ENCODE assay signal across 1 cellular context in the genomic region with DNA sequence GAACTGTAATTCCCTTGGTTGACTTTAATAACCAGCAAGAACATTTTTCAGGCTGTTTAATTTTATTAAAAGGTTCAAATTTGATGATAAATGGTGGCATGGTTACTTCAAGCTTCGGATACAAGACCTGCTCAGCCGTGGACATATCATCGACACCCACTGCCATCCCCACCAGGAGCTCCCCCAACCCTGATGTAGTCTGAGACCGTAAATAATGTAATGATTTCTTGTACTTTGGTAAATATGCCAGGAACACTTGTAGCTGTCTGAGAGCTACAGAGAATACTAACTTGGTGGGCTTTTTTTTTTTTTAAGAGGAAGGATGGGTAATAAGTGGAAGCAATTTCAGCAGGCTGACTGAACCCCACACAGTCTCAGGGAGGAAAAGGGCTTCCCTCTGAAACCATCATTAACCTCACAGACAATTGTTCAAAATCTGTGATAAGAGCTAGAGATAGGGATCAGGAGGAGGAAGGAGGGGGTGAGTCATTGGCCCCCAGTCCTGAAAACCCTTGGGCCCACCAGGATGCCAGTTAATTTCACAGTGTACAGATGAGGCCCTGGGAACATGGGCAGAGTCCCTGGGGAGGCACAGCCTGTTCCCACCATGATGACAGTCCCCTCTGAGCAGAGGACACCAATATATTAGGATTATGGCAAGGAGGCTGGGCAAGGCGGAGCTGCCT.
TF ChIP-seq lines count a peak whose summit lies in the region.

No MANE protein-coding gene starts in this region.

TF ChIP-seq in HepG2, 621 proteins besides CTCF, POLR2A, EP300 and RAD21 (continued from another document):
- TF ChIP-seq, protein P1, sequence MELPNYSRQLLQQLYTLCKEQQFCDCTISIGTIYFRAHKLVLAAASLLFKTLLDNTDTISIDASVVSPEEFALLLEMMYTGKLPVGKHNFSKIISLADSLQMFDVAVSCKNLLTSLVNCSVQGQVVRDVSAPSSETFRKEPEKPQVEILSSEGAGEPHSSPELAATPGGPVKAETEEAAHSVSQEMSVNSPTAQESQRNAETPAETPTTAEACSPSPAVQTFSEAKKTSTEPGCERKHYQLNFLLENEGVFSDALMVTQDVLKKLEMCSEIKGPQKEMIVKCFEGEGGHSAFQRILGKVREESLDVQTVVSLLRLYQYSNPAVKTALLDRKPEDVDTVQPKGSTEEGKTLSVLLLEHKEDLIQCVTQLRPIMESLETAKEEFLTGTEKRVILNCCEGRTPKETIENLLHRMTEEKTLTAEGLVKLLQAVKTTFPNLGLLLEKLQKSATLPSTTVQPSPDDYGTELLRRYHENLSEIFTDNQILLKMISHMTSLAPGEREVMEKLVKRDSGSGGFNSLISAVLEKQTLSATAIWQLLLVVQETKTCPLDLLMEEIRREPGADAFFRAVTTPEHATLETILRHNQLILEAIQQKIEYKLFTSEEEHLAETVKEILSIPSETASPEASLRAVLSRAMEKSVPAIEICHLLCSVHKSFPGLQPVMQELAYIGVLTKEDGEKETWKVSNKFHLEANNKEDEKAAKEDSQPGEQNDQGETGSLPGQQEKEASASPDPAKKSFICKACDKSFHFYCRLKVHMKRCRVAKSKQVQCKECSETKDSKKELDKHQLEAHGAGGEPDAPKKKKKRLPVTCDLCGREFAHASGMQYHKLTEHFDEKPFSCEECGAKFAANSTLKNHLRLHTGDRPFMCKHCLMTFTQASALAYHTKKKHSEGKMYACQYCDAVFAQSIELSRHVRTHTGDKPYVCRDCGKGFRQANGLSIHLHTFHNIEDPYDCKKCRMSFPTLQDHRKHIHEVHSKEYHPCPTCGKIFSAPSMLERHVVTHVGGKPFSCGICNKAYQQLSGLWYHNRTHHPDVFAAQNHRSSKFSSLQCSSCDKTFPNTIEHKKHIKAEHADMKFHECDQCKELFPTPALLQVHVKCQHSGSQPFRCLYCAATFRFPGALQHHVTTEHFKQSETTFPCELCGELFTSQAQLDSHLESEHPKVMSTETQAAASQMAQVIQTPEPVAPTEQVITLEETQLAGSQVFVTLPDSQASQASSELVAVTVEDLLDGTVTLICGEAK (IDR thresholded peaks at IDR 0.05): no peak
- TF ChIP-seq, protein P1 (CRISPR knock-in tag; IDR thresholded peaks at IDR 0.05): no peak
- TF ChIP-seq TCF7L2 (IDR thresholded peaks at IDR 0.05; ENCODE audit: low read depth, low read length) (no peak), ZNF788 (CRISPR knock-in tag; IDR thresholded peaks at IDR 0.05; ENCODE audit: borderline replicate concordance) (no peak), ZNF367 (CRISPR knock-in tag; IDR thresholded peaks at IDR 0.05; ENCODE audit: borderline replicate concordance) (no peak), MED13 (CRISPR knock-in tag; IDR thresholded peaks at IDR 0.05) (no peak), POLR2AphosphoS5 (IDR thresholded peaks at IDR 0.05; ENCODE audit: low read depth, low read length) (no peak), TFE3 (CRISPR knock-in tag; IDR thresholded peaks at IDR 0.05) (no peak), KLF6 (CRISPR knock-in tag; IDR thresholded peaks at IDR 0.05) (no peak), MEIS1 (CRISPR knock-in tag; IDR thresholded peaks at IDR 0.05; ENCODE audit: borderline replicate concordance) (no peak)
- TF ChIP-seq, protein P2, sequence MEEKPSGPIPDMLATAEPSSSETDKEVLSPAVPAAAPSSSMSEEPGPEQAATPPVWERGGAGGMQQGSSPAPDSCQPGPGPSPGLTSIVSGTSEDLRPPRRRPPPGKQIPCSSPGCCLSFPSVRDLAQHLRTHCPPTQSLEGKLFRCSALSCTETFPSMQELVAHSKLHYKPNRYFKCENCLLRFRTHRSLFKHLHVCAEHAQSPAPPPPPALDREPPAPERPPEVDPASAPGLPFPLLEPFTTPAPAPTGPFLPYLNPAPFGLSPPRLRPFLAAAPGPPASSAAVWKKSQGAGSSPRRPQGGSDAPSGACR (CRISPR knock-in tag; IDR thresholded peaks at IDR 0.05): no peak
